28 cellular contexts compared by ENCODE assay signal in the genomic region with DNA sequence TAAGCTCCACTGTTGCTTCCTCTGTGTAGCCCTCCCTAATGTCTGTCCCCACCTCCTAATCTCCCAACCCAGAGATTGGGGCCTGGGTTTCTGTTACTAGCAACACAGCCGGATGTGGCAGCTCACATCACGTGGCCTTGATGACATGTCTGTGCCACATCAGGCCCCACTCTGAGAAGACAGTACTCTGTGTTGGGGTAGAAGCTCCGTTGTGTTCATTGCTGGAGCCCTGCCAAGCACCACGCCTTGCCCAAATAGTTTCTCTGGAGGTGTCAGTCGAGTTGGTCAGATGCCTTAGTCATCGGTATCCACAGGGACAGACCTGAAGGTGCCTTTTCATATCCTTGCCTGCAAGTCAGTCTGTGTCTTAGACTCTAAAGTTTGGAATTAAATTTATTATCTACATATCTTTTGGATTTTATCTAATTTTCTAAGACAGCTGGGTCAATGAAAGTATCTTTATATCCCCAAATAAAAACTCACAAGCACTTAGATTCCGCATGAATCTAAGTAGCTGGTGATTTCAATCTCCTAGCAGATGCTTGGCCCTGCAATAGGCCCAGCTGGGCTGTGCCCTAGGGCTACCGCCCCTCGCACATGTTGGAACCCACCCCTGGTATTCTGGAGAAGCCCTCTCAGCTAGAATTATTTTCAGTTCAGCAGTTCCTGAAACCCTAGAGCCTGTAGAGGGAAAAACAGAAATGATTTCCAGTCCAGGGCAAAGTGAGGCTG.
DNase-seq lines count a peak whose midpoint lies in the region; ATAC-seq, FAIRE-seq and TF ChIP-seq lines count a peak whose summit lies in the region.
"Had no signal": no experiment of that assay in that cellular context is flagged by ENCODE, and none has a peak within 500 bp of the region (broad histone marks: within the 10 kb centered on the region; RNA-seq: fewer than 3 reads in every experiment).

No MANE protein-coding gene starts in this region.

- H3K36me3 Mint-ChIP-seq in CD8-positive, alpha-beta memory T cell: no peaks in the 10 kb centered on the region
- H3K36me3 Mint-ChIP-seq: naive thymus-derived CD8-positive, alpha-beta T cell had no signal

- H3K27me3 Mint-ChIP-seq in CD8-positive, alpha-beta memory T cell: peaks cover 0 to 1% of the 10 kb centered on the region in 2 donors

- H3K27ac ChIP-seq in right atrium auricular region (no peak overlapping the region), RWPE2 (ENCODE audit: poor library complexity, severe bottlenecking) (no peak overlapping the region), foreskin keratinocyte (no peak overlapping the region)
- no peak overlapping the region for H3K27ac ChIP-seq in CD8-positive, alpha-beta memory T cell (ENCODE audit: low read depth, low read length)
- H3K27ac ChIP-seq: BLaER1, gastroesophageal sphincter, left ventricle myocardium inferior, prostate gland had no signal

- DNase-seq in left cardiac atrium (peak; percentile 28), right atrium auricular region (ENCODE audit: low spot score) (no peak), RWPE2 (ENCODE audit: low spot score) (no peak), foreskin keratinocyte (peak; percentile 12 to 35), urothelium cell line (ENCODE audit: low spot score) (peak; percentile 83), NCI-H187 (lab: John Stamatoyannopoulos, UW) (no peak), NCI-H2107 treated with DMSO at 0.1 percent for 48 hours (lab: John Stamatoyannopoulos, UW; ENCODE audit: unreplicated experiment) (no peak)
- DNase-seq in CD8-positive, alpha-beta memory T cell: no peak
- DNase-seq: activated CD4-positive, alpha-beta T cell treated with anti-CD3 and anti-CD28 coated beads, Interleukin-2, amount 50 U/mL, for 1 hour; activated gamma-delta T cell treated with Interleukin-2 at 50 U/mL for 16 hours; activated T-cell treated with anti-CD3 and anti-CD28 coated beads, Interleukin-2, amount 50 U/mL, for 4 hours; Caco-2; dermis blood vessel endothelial cell; DMS79 treated with DMSO at 0.1 percent for 48 hours; left ventricle myocardium inferior; NCI-H1092; NCI-H2029; NCI-H2227 treated with DMSO at 0.1 percent for 48 hours; NCI-H526 treated with DMSO at 0.1 percent for 48 hours; nucleus accumbens; small intestine; T1000; trophoblast cell had no signal

- H3K9me3 Mint-ChIP-seq in CD8-positive, alpha-beta memory T cell: peaks cover 0 to 2% (median 0%) of the 10 kb centered on the region in 5 donors
- H3K9me3 Mint-ChIP-seq: activated T-cell treated with anti-CD3 and anti-CD28 coated beads, Interleukin-2, amount 50 U/mL, for 4 hours; central memory CD8-positive, alpha-beta T cell had no signal

- H3K27me3 ChIP-seq in right atrium auricular region (no peaks in the 10 kb centered on the region), RWPE2 (ENCODE audit: insufficient read depth, poor library complexity, severe bottlenecking) (no peaks in the 10 kb centered on the region), foreskin keratinocyte (no peaks in the 10 kb centered on the region)
- H3K27me3 ChIP-seq in CD8-positive, alpha-beta memory T cell (ENCODE audit: insufficient read depth, low read length, poor library complexity, severe bottlenecking): no peaks in the 10 kb centered on the region
- H3K27me3 ChIP-seq: BLaER1 had no signal

- TF ChIP-seq CTCF in right atrium auricular region (IDR thresholded peaks at IDR 0.05) (no peak), RWPE2 (IDR thresholded peaks at IDR 0.05; ENCODE audit: poor library complexity, severe bottlenecking) (no peak), foreskin keratinocyte (conservative IDR thresholded peaks at IDR 0.05) (no peak)

- no peak for ATAC-seq in left cardiac atrium
- peak; percentile 70 for ATAC-seq in RWPE2 (ENCODE audit: low read depth)
- no peak for ATAC-seq in foreskin keratinocyte
- ATAC-seq: activated T-cell treated with anti-CD3 and anti-CD28 coated beads, Interleukin-2, amount 50 U/mL, for 4 hours; naive thymus-derived CD8-positive, alpha-beta T cell had no signal

- no peak overlapping the region for H3K4me3 Mint-ChIP-seq in CD8-positive, alpha-beta memory T cell
- H3K4me3 Mint-ChIP-seq: activated T-cell treated with anti-CD3 and anti-CD28 coated beads, Interleukin-2, amount 50 U/mL, for 4 hours; central memory CD8-positive, alpha-beta T cell; naive thymus-derived CD8-positive, alpha-beta T cell had no signal

- H3K36me3 ChIP-seq in right atrium auricular region (no peaks in the 10 kb centered on the region), RWPE2 (ENCODE audit: low read depth) (no peaks in the 10 kb centered on the region)
- no peaks in the 10 kb centered on the region for H3K36me3 ChIP-seq in CD8-positive, alpha-beta memory T cell (ENCODE audit: insufficient read depth, low read length)
- H3K36me3 ChIP-seq: BLaER1, gastroesophageal sphincter, left ventricle myocardium inferior, prostate gland had no signal

- H3K4me1 ChIP-seq in right atrium auricular region (no peaks in the 10 kb centered on the region), RWPE2 (ENCODE audit: insufficient read depth, poor library complexity, severe bottlenecking) (no peaks in the 10 kb centered on the region), foreskin keratinocyte (no peaks in the 10 kb centered on the region)
- no peaks in the 10 kb centered on the region for H3K4me1 ChIP-seq in CD8-positive, alpha-beta memory T cell (ENCODE audit: insufficient read depth, low read length)
- H3K4me1 ChIP-seq: Caco-2, gastroesophageal sphincter, left ventricle myocardium inferior had no signal

- CTCF ChIA-PET in CD8-positive, alpha-beta memory T cell (lab: Charles Lee): no interaction called here

- no peaks in the 10 kb centered on the region for H3K4me1 Mint-ChIP-seq in CD8-positive, alpha-beta memory T cell
- H3K4me1 Mint-ChIP-seq: central memory CD8-positive, alpha-beta T cell; naive thymus-derived CD8-positive, alpha-beta T cell had no signal

- POLR2A ChIA-PET in CD8-positive, alpha-beta memory T cell (lab: Charles Lee): no interaction called here

- peak; percentile 40 for FAIRE-seq in urothelium cell line (lab: Jason Lieb, UNC)
- FAIRE-seq: small intestine had no signal

- H3K27ac Mint-ChIP-seq in CD8-positive, alpha-beta memory T cell: no peak overlapping the region
- H3K27ac Mint-ChIP-seq: naive thymus-derived CD8-positive, alpha-beta T cell had no signal

- intact Hi-C loops in left cardiac atrium (cut with DNase I): no loop called here

- no peak overlapping the region for H3K4me3 ChIP-seq in right atrium auricular region
- no peak overlapping the region for H3K4me3 ChIP-seq in RWPE2 (ENCODE audit: severe bottlenecking)
- H3K4me3 ChIP-seq in CD8-positive, alpha-beta memory T cell (ENCODE audit: low read length): no peak overlapping the region
- H3K4me3 ChIP-seq: BLaER1, gastroesophageal sphincter, left ventricle myocardium inferior, prostate gland had no signal

- H3K9me3 ChIP-seq in right atrium auricular region (no peaks in the 10 kb centered on the region), RWPE2 (ENCODE audit: severe bottlenecking) (no peaks in the 10 kb centered on the region)
- no peaks in the 10 kb centered on the region for H3K9me3 ChIP-seq in CD8-positive, alpha-beta memory T cell (ENCODE audit: low read length)
- H3K9me3 ChIP-seq: BLaER1, Caco-2, gastroesophageal sphincter, left ventricle myocardium inferior, prostate gland had no signal

Comparison
In these comparisons a context has a peak if more than half of its experiments do, and no peak if none do; other contexts are left out.
1. DNase-seq: peak in left cardiac atrium (single experiment), foreskin keratinocyte (2 of 2) and urothelium cell line (single experiment); none in right atrium auricular region (single experiment), RWPE2 (single experiment), CD8-positive, alpha-beta memory T cell (0 of 5), NCI-H187 (0 of 2) and NCI-H2107 treated with DMSO at 0.1 percent for 48 hours (single experiment).